In genomic region chr1:10602936-10603335, GRCh38 we compare ENCODE assay signal across 34 cellular contexts.
"Had no signal": no experiment of that assay in that cellular context is flagged by ENCODE, and none has a peak within 500 bp of the region (broad histone marks: within the 10 kb centered on the region; RNA-seq: fewer than 3 reads in every experiment).

No MANE protein-coding gene starts in this region.

- H3K4me1 Mint-ChIP-seq: activated B cell treated with CpG ODN at 0.5 μM for 24 hours; activated T-helper 17 cell treated with anti-CD3 and anti-CD28 coated beads, Interleukin-2, amount 50 U/mL, for 72 hours; central memory CD8-positive, alpha-beta T cell had no signal

- H3K4me1 ChIP-seq: gastrocnemius medialis, heart left ventricle had no signal

- H3K36me3 ChIP-seq: brain microvascular endothelial cell, gastrocnemius medialis had no signal

- FAIRE-seq: astrocyte, bronchial epithelial cell had no signal

- H3K4me3 ChIP-seq: coronary artery, dorsolateral prefrontal cortex, esophagus muscularis mucosa, gastrocnemius medialis, heart left ventricle had no signal

- DNase-seq: activated B cell treated with CpG ODN at 0.5 μM for 24 hours; activated CD4-positive, alpha-beta T cell treated with anti-CD3 and anti-CD28 coated beads for 48 hours; activated CD4-positive, alpha-beta T cell treated with anti-CD3 and anti-CD28 coated beads, Interleukin-2, amount 50 U/mL, for 1 hour; activated CD4-positive, alpha-beta T cell treated with anti-CD3 and anti-CD28 coated beads, Interleukin-2, amount 50 U/mL, for 48 hours; activated CD8-positive, alpha-beta memory T cell treated with anti-CD3 and anti-CD28 coated beads for 24 hours; activated CD8-positive, alpha-beta T cell treated with anti-CD3 and anti-CD28 coated beads for 36 hours; activated effector memory CD4-positive, alpha-beta T cell treated with Interleukin-2 at 50 U/mL for 16 hours; activated gamma-delta T cell treated with Interleukin-2 at 50 U/mL for 16 hours; activated naive CD4-positive, alpha-beta T cell treated with anti-CD3 and anti-CD28 coated beads, Interleukin-2, amount 50 U/mL, for 16 hours; activated naive CD4-positive, alpha-beta T cell treated with Interleukin-2 at 50 U/mL for 16 hours; activated T-cell treated with anti-CD3 and anti-CD28 coated beads, Interleukin-2, amount 50 U/mL, for 4 hours; amniotic stem cell; anterior cingulate cortex; brain microvascular endothelial cell; dorsolateral prefrontal cortex; effector memory CD4-positive, alpha-beta T cell; endodermal cell; foreskin keratinocyte; gastrocnemius medialis; glutamatergic neuron; heart left ventricle; T1000; WERI-Rb-1 had no signal

- H3K27me3 Mint-ChIP-seq: activated B cell treated with CpG ODN at 0.5 μM for 24 hours; activated CD8-positive, alpha-beta T cell treated with anti-CD3 and anti-CD28 coated beads for 36 hours; activated naive CD8-positive, alpha-beta T cell; activated T-helper 17 cell treated with anti-CD3 and anti-CD28 coated beads, Interleukin-2, amount 50 U/mL, for 72 hours; central memory CD8-positive, alpha-beta T cell; dendritic cell treated with granulocyte-macrophage colony-stimulating factor and Interleukin-4, amounts not matched to agents 40 ng/mL and 50 ng/mL, for 4 days had no signal

- H3K27ac Mint-ChIP-seq: activated B cell treated with CpG ODN at 0.5 μM for 24 hours; activated CD8-positive, alpha-beta T cell treated with anti-CD3 and anti-CD28 coated beads for 36 hours; activated naive CD8-positive, alpha-beta T cell; activated T-helper 17 cell treated with anti-CD3 and anti-CD28 coated beads, Interleukin-2, amount 50 U/mL, for 72 hours; dendritic cell treated with granulocyte-macrophage colony-stimulating factor and Interleukin-4, amounts not matched to agents 40 ng/mL and 50 ng/mL, for 4 days; T-helper 1 cell treated with Interleukin-12 subunit alpha and Interleukin-12 subunit beta and Interleukin-4 antibody, amounts not matched to agents 30 μg/mL and 1 μg/mL, for 36 hours; T-helper 2 cell treated with Interferon-gamma antibody and Interleukin-4, amounts not matched to agents 5 μg/mL and 100 μg/mL, for 36 hours had no signal

- H3K4me3 Mint-ChIP-seq: activated B cell treated with CpG ODN at 0.5 μM for 24 hours; activated CD8-positive, alpha-beta T cell treated with anti-CD3 and anti-CD28 coated beads for 36 hours; activated naive CD8-positive, alpha-beta T cell; activated T-cell treated with anti-CD3 and anti-CD28 coated beads, Interleukin-2, amount 50 U/mL, for 4 hours; activated T-helper 17 cell treated with anti-CD3 and anti-CD28 coated beads, Interleukin-2, amount 50 U/mL, for 72 hours; central memory CD8-positive, alpha-beta T cell; dendritic cell treated with granulocyte-macrophage colony-stimulating factor and Interleukin-4, amounts not matched to agents 40 ng/mL and 50 ng/mL, for 4 days; endodermal cell; T-helper 1 cell treated with Interleukin-12 subunit alpha and Interleukin-12 subunit beta and Interleukin-4 antibody, amounts not matched to agents 30 μg/mL and 1 μg/mL, for 36 hours; T-helper 2 cell treated with Interferon-gamma antibody and Interleukin-4, amounts not matched to agents 5 μg/mL and 100 μg/mL, for 36 hours had no signal

- H3K27ac ChIP-seq: brain microvascular endothelial cell, coronary artery, dorsolateral prefrontal cortex, esophagus muscularis mucosa, foreskin keratinocyte, gastrocnemius medialis, heart left ventricle, WERI-Rb-1 had no signal

- ATAC-seq: activated CD4-positive, CD25-positive, alpha-beta regulatory T cell treated with anti-CD3 and anti-CD28 coated beads, Interleukin-2, amount 50 U/mL, for 24 hours; activated CD8-positive, alpha-beta T cell treated with anti-CD3 and anti-CD28 coated beads for 36 hours; activated T-cell treated with anti-CD3 and anti-CD28 coated beads, Interleukin-2, amount 50 U/mL, for 4 hours; activated T-helper 17 cell treated with anti-CD3 and anti-CD28 coated beads, Interleukin-2, amount 50 U/mL, for 72 hours; foreskin keratinocyte; gastrocnemius medialis; heart left ventricle had no signal

- H3K9me3 ChIP-seq: esophagus muscularis mucosa, gastrocnemius medialis, heart left ventricle had no signal

- H3K27me3 ChIP-seq: brain microvascular endothelial cell, dorsolateral prefrontal cortex, esophagus muscularis mucosa, foreskin keratinocyte, gastrocnemius medialis, heart left ventricle had no signal
